1 cellular context compared by ENCODE assay signal in the genomic region with DNA sequence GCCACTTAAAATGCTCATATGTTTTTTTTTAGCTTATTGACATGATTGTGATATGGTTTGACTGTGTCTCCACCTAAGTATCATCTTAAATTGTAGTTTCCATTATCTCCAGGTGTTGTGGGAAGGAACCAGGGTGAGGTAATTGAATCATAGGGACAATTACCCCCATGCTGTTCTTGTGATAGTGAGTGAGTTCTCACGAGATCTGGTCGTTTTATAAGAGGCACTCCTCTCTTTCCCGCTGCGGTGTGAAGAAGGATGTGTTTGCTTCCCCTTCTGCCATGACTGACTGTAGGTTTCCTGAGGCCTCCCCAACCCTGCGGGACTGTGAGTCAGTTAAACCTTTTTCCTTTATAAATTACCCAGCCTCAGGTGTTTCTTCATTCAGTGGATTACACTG.
TF ChIP-seq lines count a peak whose summit lies in the region.

No MANE protein-coding gene starts in this region.

TF ChIP-seq in SK-N-SH treated with all-trans-retinoic acid at 6 μM for 48 hours, 23 proteins besides CTCF, POLR2A, EP300 and RAD21 (continued from another document):
- TF ChIP-seq, protein P1, sequence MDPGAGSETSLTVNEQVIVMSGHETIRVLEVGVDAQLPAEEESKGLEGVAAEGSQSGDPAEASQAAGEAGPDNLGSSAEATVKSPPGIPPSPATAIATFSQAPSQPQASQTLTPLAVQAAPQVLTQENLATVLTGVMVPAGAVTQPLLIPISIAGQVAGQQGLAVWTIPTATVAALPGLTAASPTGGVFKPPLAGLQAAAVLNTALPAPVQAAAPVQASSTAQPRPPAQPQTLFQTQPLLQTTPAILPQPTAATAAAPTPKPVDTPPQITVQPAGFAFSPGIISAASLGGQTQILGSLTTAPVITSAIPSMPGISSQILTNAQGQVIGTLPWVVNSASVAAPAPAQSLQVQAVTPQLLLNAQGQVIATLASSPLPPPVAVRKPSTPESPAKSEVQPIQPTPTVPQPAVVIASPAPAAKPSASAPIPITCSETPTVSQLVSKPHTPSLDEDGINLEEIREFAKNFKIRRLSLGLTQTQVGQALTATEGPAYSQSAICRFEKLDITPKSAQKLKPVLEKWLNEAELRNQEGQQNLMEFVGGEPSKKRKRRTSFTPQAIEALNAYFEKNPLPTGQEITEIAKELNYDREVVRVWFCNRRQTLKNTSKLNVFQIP (CRISPR knock-in tag; IDR thresholded peaks at IDR 0.05; ENCODE audit: borderline replicate concordance, low read depth) = no peak
- no peak for TF ChIP-seq GLIS3 (CRISPR knock-in tag; IDR thresholded peaks at IDR 0.05)
- TF ChIP-seq PPARA (CRISPR knock-in tag; IDR thresholded peaks at IDR 0.05; ENCODE audit: borderline replicate concordance) = no peak
- no peak for TF ChIP-seq TCF4 (CRISPR knock-in tag; IDR thresholded peaks at IDR 0.05; ENCODE audit: borderline replicate concordance)
- TF ChIP-seq TOX (CRISPR knock-in tag; IDR thresholded peaks at IDR 0.05; ENCODE audit: borderline replicate concordance) = no peak
- TF ChIP-seq, protein P2, sequence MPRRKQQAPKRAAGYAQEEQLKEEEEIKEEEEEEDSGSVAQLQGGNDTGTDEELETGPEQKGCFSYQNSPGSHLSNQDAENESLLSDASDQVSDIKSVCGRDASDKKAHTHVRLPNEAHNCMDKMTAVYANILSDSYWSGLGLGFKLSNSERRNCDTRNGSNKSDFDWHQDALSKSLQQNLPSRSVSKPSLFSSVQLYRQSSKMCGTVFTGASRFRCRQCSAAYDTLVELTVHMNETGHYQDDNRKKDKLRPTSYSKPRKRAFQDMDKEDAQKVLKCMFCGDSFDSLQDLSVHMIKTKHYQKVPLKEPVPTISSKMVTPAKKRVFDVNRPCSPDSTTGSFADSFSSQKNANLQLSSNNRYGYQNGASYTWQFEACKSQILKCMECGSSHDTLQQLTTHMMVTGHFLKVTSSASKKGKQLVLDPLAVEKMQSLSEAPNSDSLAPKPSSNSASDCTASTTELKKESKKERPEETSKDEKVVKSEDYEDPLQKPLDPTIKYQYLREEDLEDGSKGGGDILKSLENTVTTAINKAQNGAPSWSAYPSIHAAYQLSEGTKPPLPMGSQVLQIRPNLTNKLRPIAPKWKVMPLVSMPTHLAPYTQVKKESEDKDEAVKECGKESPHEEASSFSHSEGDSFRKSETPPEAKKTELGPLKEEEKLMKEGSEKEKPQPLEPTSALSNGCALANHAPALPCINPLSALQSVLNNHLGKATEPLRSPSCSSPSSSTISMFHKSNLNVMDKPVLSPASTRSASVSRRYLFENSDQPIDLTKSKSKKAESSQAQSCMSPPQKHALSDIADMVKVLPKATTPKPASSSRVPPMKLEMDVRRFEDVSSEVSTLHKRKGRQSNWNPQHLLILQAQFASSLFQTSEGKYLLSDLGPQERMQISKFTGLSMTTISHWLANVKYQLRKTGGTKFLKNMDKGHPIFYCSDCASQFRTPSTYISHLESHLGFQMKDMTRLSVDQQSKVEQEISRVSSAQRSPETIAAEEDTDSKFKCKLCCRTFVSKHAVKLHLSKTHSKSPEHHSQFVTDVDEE (CRISPR knock-in tag; IDR thresholded peaks at IDR 0.05) = no peak
